8 cellular contexts compared by ENCODE assay signal in the genomic region with DNA sequence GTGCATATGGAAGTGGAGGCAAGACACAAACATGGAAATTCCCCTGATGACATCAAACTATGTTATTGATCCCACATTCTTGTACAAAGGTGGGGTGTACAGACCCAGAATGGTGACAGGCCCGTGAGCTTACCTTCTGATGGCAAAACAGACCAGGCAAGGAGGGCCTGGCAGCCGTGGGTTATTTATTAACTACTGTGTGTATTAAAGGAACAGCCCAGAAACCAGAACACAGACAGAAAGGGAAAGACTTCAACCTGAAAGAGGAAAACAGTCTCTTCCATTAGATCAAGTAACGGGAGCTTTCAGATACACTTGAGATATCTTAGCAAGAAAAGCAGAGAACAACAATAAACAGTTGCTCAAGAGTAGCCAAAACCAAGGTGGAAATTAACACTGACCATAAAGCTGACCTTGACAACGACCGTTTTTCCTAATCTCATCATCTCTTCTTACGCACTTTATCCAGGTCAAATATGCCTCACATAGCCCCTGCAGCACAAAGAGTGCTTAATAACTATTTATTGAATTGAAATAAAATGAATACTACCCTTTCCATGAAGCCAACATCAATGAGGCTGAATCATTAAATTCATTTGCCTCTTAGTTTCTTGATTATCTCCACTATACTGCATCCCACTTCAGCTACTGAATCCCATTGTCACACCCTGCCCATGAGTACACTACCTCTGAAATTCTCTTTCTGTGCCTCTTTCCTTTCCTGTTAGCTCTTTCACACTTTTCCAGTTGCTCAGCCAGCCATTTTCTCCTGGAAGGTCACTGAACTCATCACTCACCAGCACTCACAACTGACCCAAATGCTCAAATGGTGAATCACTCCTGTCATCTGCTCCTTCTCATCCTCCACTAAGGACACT.
DNase-seq lines count a peak whose midpoint lies in the region; ATAC-seq, FAIRE-seq and TF ChIP-seq lines count a peak whose summit lies in the region.
"Had no signal": no experiment of that assay in that cellular context is flagged by ENCODE, and none has a peak within 500 bp of the region (broad histone marks: within the 10 kb centered on the region; RNA-seq: fewer than 3 reads in every experiment).

No MANE protein-coding gene starts in this region.

- DNase-seq in HFF-Myc (ENCODE audit: extremely low read depth, low read depth) (peak; percentile 85), K562 (ENCODE audit: extremely low read depth in 1 of 4, low spot score in 3 of 4) (peak in 1 of 4 experiments; percentile 9), upper lobe of right lung (no peak), activated gamma-delta T cell (lab: John Stamatoyannopoulos, UW) (no peak), cerebellar nuclear complex (lab: John Stamatoyannopoulos, UW) (no peak)
- no peak for DNase-seq in effector memory CD8-positive, alpha-beta T cell
- DNase-seq: T-helper 17 cell had no signal

- H3K9me1 ChIP-seq in K562 (ENCODE audit: control insufficient read depth, insufficient read depth, low read length): no peaks in the 10 kb centered on the region

- H3K27me3 ChIP-seq in K562 (ENCODE audit: control insufficient read depth in 2 of 2, insufficient read depth in 2 of 2, low read length in 2 of 2) (no peaks in the 10 kb centered on the region), upper lobe of right lung (no peaks in the 10 kb centered on the region)

- POLR2A ChIA-PET in K562 (lab: Yijun Ruan, JAX): no interaction called here

- H3K27ac Mint-ChIP-seq in effector memory CD8-positive, alpha-beta T cell: no peak overlapping the region
- H3K27ac Mint-ChIP-seq: T-helper 17 cell had no signal

- H3K36me3 Mint-ChIP-seq in effector memory CD8-positive, alpha-beta T cell (ENCODE audit: insufficient read depth): no peaks in the 10 kb centered on the region

- H3K36me3 ChIP-seq in K562 (ENCODE audit: control insufficient read depth, insufficient read depth, low read length): no peaks in the 10 kb centered on the region
- no peaks in the 10 kb centered on the region for H3K36me3 ChIP-seq in upper lobe of right lung

- H3K4me3 Mint-ChIP-seq in effector memory CD8-positive, alpha-beta T cell: no peak overlapping the region
- H3K4me3 Mint-ChIP-seq: T-helper 17 cell had no signal

- H2AFZ ChIP-seq in K562 (ENCODE audit: low read depth, low read length): no peak overlapping the region

- ATAC-seq in K562 (no peak), upper lobe of right lung (peak; percentile 51)
- no peak for ATAC-seq in effector memory CD8-positive, alpha-beta T cell (replicated peaks)
- ATAC-seq: T-helper 17 cell had no signal

- no peaks in the 10 kb centered on the region for H4K20me1 ChIP-seq in K562 (replicated peaks; ENCODE audit: control insufficient read depth, insufficient read depth, low read length)

- TF ChIP-seq CTCF in HFF-Myc (IDR thresholded peaks at IDR 0.05; ENCODE audit: low read depth, low read length, missing control alignments) (no peak), K562 (IDR thresholded peaks at IDR 0.05 in 2 of 3, conservative IDR thresholded peaks at IDR 0.05 in 1 of 3; ENCODE audit: insufficient read depth in 2 of 3, low read depth in 1 of 3, low read length in 3 of 3) (no peak), upper lobe of right lung (IDR thresholded peaks at IDR 0.05) (no peak)

- CTCF ChIA-PET in K562 (lab: Yijun Ruan, JAX; ENCODE audit: low intra/inter-chr PET ratio): no interaction called here

- no peaks in the 10 kb centered on the region for H3K9me3 Mint-ChIP-seq in effector memory CD8-positive, alpha-beta T cell

- no peak for TF ChIP-seq RAD21 in K562 (CRISPR knock-in tag; conservative IDR thresholded peaks at IDR 0.05 in 1 of 2, IDR thresholded peaks at IDR 0.05 in 1 of 2)

- H3K9ac ChIP-seq in K562 (ENCODE audit: insufficient read depth in 1 of 2, low read depth in 2 of 2, low read length in 2 of 2): no peak overlapping the region

- intact Hi-C loops in K562 (cut with micrococcal nuclease) (no loop called here), upper lobe of right lung (cut with DNase I) (no loop called here)

- no peaks in the 10 kb centered on the region for H3K4me1 Mint-ChIP-seq in effector memory CD8-positive, alpha-beta T cell (ENCODE audit: low read depth in 2 of 2)

- H3K4me2 ChIP-seq in K562 (ENCODE audit: insufficient read depth, low read length): no peak overlapping the region

- TF ChIP-seq EP300 in K562 (IDR thresholded peaks at IDR 0.05; ENCODE audit: low read length): no peak

- H3K27me3 Mint-ChIP-seq in effector memory CD8-positive, alpha-beta T cell: peaks cover 6 to 12% of the 10 kb centered on the region in 2 donors

- no peaks in the 10 kb centered on the region for H3K9me3 ChIP-seq in K562 (replicated peaks; ENCODE audit: control insufficient read depth, insufficient read depth, low read depth, low read length)
- H3K9me3 ChIP-seq in upper lobe of right lung: no peaks in the 10 kb centered on the region

- under 1% methylated on average over 6 of the region's 6 CpGs for WGBS in K562 (ENCODE audit: insufficient coverage, low coverage, missing lambda C conversion rate)

- no peaks in the 10 kb centered on the region for H3K4me1 ChIP-seq in K562 (replicated peaks in 1 of 2; ENCODE audit: control insufficient read depth in 2 of 2, insufficient read depth in 2 of 2, low read length in 2 of 2)
- peaks cover 4% of the 10 kb centered on the region for H3K4me1 ChIP-seq in upper lobe of right lung

- in situ Hi-C loops in K562 (cut with MboI): no loop called here

- no peak overlapping the region for H3K4me3 ChIP-seq in HFF-Myc (replicated peaks; ENCODE audit: low read depth, low read length)
- H3K4me3 ChIP-seq in K562: no peak overlapping the region
- no peak overlapping the region for H3K4me3 ChIP-seq in upper lobe of right lung

- no peak for TF ChIP-seq POLR2A in K562 (conservative IDR thresholded peaks at IDR 0.05)

- no peak for FAIRE-seq in K562 (lab: Jason Lieb, UNC)
- FAIRE-seq in islet of Langerhans (lab: Jason Lieb, UNC): peak; percentile 87

- no TSS peak for BruUV-seq in K562 (replicated peaks; lab: Mats Ljungman, UMichigan)

- no peaks in the 10 kb centered on the region for H3K79me2 ChIP-seq in K562 (ENCODE audit: control insufficient read depth, insufficient read depth, low read length)

- H3K27ac ChIP-seq in K562 (ENCODE audit: extremely low read depth, low read depth, low read length): no peak overlapping the region
- H3K27ac ChIP-seq in upper lobe of right lung: no peak overlapping the region

TF ChIP-seq in K562, 482 proteins besides CTCF, POLR2A, EP300 and RAD21:
- TF ChIP-seq, protein P1, sequence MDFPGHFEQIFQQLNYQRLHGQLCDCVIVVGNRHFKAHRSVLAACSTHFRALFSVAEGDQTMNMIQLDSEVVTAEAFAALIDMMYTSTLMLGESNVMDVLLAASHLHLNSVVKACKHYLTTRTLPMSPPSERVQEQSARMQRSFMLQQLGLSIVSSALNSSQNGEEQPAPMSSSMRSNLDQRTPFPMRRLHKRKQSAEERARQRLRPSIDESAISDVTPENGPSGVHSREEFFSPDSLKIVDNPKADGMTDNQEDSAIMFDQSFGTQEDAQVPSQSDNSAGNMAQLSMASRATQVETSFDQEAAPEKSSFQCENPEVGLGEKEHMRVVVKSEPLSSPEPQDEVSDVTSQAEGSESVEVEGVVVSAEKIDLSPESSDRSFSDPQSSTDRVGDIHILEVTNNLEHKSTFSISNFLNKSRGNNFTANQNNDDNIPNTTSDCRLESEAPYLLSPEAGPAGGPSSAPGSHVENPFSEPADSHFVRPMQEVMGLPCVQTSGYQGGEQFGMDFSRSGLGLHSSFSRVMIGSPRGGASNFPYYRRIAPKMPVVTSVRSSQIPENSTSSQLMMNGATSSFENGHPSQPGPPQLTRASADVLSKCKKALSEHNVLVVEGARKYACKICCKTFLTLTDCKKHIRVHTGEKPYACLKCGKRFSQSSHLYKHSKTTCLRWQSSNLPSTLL (IDR thresholded peaks at IDR 0.05): no peak
- TF ChIP-seq FOSL1 (tag; conservative IDR thresholded peaks at IDR 0.05): 0 out of 2 replicates have a peak, but pooled peaks have one; percentile 34
- peak; percentile 39 for TF ChIP-seq MEIS2 (IDR thresholded peaks at IDR 0.05; ENCODE audit: partially characterized antibody)
- TF ChIP-seq MYNN (IDR thresholded peaks at IDR 0.05): no peak
- TF ChIP-seq MYNN (CRISPR knock-in tag; IDR thresholded peaks at IDR 0.05): no peak
- no peak for TF ChIP-seq ZEB2 (IDR thresholded peaks at IDR 0.05)
- TF ChIP-seq SMC3 (conservative IDR thresholded peaks at IDR 0.05; ENCODE audit: insufficient read depth, low read depth, low read length): no peak
- TF ChIP-seq, protein P2, sequence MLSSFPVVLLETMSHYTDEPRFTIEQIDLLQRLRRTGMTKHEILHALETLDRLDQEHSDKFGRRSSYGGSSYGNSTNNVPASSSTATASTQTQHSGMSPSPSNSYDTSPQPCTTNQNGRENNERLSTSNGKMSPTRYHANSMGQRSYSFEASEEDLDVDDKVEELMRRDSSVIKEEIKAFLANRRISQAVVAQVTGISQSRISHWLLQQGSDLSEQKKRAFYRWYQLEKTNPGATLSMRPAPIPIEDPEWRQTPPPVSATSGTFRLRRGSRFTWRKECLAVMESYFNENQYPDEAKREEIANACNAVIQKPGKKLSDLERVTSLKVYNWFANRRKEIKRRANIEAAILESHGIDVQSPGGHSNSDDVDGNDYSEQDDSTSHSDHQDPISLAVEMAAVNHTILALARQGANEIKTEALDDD (IDR thresholded peaks at IDR 0.05): no peak
